ENCODE assay signal across 1 cellular context in the genomic region with DNA sequence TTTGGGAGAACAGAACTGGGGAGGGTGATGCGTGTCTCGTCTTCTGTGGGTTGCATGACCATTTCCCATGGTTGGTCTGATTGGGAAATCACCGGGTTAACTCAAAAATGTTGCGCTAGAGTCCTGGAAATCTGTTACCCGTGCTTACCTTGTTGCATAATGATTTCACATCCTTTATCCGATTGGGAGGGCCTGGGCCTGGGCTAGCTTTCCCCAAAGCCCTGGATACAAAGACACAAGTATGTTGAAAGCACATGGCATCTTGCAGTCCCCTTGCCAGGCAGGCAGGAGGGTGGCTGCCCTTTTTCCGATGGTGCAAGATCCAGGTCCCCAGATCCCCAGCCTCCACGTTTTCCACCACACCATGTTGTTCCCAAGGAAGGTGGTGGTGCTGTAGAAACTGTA.
A peak's percentile ranks its signal among the peaks of the same experiment; 100 is the strongest.
TF ChIP-seq lines count a peak whose summit lies in the region.

No MANE protein-coding gene starts in this region.

TF ChIP-seq in K562, 482 proteins besides CTCF, POLR2A, EP300 and RAD21:
- TF ChIP-seq SIN3A (IDR thresholded peaks at IDR 0.05; ENCODE audit: borderline replicate concordance in 2 of 2, control insufficient read depth in 1 of 2, low read depth in 2 of 2, low read length in 2 of 2) (no peak), CEBPG (CRISPR knock-in tag; IDR thresholded peaks at IDR 0.05) (no peak), CEBPG (tag; conservative IDR thresholded peaks at IDR 0.05 in 1 of 2, IDR thresholded peaks at IDR 0.05 in 1 of 2) (peak; percentile 37 to 80; a peak in 3 of 4 replicates), CEBPB (tag; IDR thresholded peaks at IDR 0.05) (peak; percentile 86)
